In the genomic region with DNA sequence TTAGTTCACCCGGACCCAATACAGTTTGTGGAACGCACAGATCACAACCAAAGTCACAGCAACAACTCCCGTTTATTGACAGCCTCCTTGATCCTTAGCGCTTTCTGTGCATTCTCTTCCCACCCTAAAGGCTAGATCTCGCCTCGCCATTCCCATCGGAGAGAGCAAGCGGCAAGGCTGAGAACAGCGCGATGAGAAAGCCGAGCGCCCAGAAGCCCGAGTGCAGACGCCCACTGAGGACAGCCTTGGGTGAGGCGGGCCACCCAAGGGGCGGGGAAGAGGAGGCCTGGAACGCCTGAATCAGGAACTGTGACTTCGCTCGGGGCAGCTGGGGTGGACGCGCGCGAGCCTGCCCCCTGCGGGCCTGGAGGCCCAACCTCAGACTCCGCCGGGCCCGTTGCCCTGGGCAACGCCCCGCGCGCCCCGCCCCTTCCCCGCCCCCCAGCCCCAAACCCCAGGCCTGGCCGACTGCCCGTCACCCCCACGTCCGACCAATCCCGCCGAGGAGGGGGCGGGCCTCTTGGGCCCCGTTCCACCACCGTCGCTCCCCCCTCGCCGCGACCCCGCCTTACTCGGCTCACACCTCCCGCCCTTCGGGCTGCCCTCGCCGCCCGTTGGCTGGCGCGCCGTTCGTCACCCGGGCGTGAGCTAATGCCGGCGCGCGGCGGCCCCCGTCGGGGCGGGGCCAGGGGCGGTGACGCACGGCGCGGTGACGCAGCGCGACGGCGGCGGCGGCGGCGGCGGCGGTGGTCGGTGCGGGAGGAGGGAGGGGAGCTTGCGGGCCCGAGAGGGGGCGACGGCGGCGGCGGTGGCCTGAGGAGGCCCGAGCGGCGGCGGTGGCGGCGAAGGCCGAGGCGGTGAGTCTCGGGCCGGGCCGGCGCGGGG, we compare ENCODE assay signal across 1 cellular context.
TF ChIP-seq lines count a peak whose summit lies in the region.

SAMD4B (plus strand) TSS at position 702 of the 885 bp plus-strand sequence. CDS start 14,473 bp downstream, outside the sequence.

TF ChIP-seq in HEK293, 187 proteins besides CTCF, POLR2A, EP300 and RAD21 (continued from another document and continues in another):
- peak; percentile 95 for TF ChIP-seq PATZ1 (tag by site-specific recombination; IDR thresholded peaks at IDR 0.05)
- TF ChIP-seq, protein P1, sequence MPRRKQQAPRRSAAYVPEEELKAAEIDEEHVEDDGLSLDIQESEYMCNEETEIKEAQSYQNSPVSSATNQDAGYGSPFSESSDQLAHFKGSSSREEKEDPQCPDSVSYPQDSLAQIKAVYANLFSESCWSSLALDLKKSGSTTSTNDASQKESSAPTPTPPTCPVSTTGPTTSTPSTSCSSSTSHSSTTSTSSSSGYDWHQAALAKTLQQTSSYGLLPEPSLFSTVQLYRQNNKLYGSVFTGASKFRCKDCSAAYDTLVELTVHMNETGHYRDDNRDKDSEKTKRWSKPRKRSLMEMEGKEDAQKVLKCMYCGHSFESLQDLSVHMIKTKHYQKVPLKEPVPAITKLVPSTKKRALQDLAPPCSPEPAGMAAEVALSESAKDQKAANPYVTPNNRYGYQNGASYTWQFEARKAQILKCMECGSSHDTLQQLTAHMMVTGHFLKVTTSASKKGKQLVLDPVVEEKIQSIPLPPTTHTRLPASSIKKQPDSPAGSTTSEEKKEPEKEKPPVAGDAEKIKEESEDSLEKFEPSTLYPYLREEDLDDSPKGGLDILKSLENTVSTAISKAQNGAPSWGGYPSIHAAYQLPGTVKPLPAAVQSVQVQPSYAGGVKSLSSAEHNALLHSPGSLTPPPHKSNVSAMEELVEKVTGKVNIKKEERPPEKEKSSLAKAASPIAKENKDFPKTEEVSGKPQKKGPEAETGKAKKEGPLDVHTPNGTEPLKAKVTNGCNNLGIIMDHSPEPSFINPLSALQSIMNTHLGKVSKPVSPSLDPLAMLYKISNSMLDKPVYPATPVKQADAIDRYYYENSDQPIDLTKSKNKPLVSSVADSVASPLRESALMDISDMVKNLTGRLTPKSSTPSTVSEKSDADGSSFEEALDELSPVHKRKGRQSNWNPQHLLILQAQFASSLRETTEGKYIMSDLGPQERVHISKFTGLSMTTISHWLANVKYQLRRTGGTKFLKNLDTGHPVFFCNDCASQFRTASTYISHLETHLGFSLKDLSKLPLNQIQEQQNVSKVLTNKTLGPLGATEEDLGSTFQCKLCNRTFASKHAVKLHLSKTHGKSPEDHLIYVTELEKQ (tag by site-specific recombination; IDR thresholded peaks at IDR 0.05; ENCODE audit: borderline replicate concordance) = peak; percentile 83
- TF ChIP-seq ZNF423 (tag by site-specific recombination; IDR thresholded peaks at IDR 0.05) = peak; percentile 96
- TF ChIP-seq, protein P2, sequence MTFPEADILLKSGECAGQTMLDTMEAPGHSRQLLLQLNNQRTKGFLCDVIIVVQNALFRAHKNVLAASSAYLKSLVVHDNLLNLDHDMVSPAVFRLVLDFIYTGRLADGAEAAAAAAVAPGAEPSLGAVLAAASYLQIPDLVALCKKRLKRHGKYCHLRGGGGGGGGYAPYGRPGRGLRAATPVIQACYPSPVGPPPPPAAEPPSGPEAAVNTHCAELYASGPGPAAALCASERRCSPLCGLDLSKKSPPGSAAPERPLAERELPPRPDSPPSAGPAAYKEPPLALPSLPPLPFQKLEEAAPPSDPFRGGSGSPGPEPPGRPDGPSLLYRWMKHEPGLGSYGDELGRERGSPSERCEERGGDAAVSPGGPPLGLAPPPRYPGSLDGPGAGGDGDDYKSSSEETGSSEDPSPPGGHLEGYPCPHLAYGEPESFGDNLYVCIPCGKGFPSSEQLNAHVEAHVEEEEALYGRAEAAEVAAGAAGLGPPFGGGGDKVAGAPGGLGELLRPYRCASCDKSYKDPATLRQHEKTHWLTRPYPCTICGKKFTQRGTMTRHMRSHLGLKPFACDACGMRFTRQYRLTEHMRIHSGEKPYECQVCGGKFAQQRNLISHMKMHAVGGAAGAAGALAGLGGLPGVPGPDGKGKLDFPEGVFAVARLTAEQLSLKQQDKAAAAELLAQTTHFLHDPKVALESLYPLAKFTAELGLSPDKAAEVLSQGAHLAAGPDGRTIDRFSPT (tag by site-specific recombination; IDR thresholded peaks at IDR 0.05) = peak; percentile 85
- TF ChIP-seq OVOL3 (tag by site-specific recombination; IDR thresholded peaks at IDR 0.05) = 0 out of 2 replicates have a peak, but pooled peaks have one; percentile 42
- TF ChIP-seq ZNF629 (tag by site-specific recombination; IDR thresholded peaks at IDR 0.05) = peak; percentile 90
- TF ChIP-seq, protein P3, sequence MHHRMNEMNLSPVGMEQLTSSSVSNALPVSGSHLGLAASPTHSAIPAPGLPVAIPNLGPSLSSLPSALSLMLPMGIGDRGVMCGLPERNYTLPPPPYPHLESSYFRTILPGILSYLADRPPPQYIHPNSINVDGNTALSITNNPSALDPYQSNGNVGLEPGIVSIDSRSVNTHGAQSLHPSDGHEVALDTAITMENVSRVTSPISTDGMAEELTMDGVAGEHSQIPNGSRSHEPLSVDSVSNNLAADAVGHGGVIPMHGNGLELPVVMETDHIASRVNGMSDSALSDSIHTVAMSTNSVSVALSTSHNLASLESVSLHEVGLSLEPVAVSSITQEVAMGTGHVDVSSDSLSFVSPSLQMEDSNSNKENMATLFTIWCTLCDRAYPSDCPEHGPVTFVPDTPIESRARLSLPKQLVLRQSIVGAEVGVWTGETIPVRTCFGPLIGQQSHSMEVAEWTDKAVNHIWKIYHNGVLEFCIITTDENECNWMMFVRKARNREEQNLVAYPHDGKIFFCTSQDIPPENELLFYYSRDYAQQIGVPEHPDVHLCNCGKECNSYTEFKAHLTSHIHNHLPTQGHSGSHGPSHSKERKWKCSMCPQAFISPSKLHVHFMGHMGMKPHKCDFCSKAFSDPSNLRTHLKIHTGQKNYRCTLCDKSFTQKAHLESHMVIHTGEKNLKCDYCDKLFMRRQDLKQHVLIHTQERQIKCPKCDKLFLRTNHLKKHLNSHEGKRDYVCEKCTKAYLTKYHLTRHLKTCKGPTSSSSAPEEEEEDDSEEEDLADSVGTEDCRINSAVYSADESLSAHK (tag by site-specific recombination; IDR thresholded peaks at IDR 0.05) = peak; percentile 71
- TF ChIP-seq ZNF76 (tag by site-specific recombination; IDR thresholded peaks at IDR 0.05; ENCODE audit: borderline replicate concordance, low read depth) = peak; percentile 75; the same call in 1 of the 2 replicates
- TF ChIP-seq ZNF350 (tag by site-specific recombination; IDR thresholded peaks at IDR 0.05) = no peak
- peak; percentile 100 for TF ChIP-seq ZFP37 (tag by site-specific recombination; IDR thresholded peaks at IDR 0.05)
- peak; percentile 98 for TF ChIP-seq ZXDB (tag by site-specific recombination; IDR thresholded peaks at IDR 0.05)
- peak; percentile 92 for TF ChIP-seq ZFP69B (tag by site-specific recombination; IDR thresholded peaks at IDR 0.05)
- no peak for TF ChIP-seq ZNF223 (tag by site-specific recombination; IDR thresholded peaks at IDR 0.05)
- no peak for TF ChIP-seq ZNF791 (tag by site-specific recombination; IDR thresholded peaks at IDR 0.05)
- no peak for TF ChIP-seq ZNF747 (tag by site-specific recombination; IDR thresholded peaks at IDR 0.05)
- peak; percentile 78 for TF ChIP-seq INSM2 (tag by site-specific recombination; IDR thresholded peaks at IDR 0.05)
- peak; percentile 66; the same call in 1 of the 2 replicates for TF ChIP-seq BCL11A (tag by site-specific recombination; IDR thresholded peaks at IDR 0.05; ENCODE audit: low read depth)
- TF ChIP-seq, protein P4, sequence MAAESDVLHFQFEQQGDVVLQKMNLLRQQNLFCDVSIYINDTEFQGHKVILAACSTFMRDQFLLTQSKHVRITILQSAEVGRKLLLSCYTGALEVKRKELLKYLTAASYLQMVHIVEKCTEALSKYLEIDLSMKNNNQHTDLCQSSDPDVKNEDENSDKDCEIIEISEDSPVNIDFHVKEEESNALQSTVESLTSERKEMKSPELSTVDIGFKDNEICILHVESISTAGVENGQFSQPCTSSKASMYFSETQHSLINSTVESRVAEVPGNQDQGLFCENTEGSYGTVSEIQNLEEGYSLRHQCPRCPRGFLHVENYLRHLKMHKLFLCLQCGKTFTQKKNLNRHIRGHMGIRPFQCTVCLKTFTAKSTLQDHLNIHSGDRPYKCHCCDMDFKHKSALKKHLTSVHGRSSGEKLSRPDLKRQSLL (tag by site-specific recombination; IDR thresholded peaks at IDR 0.05) = peak; percentile 46; the same call in 1 of the 2 replicates
- TF ChIP-seq ZNF707 (tag by site-specific recombination; IDR thresholded peaks at IDR 0.05) = no peak
- peak; percentile 96 for TF ChIP-seq ZBTB7A (tag by site-specific recombination; IDR thresholded peaks at IDR 0.05; ENCODE audit: low read depth)
- TF ChIP-seq PRDM1 (tag by site-specific recombination; IDR thresholded peaks at IDR 0.05) = no peak; the same call in 1 of the 2 replicates
- TF ChIP-seq ZNF658 (tag by site-specific recombination; IDR thresholded peaks at IDR 0.05) = no peak
- TF ChIP-seq GFI1B (tag by site-specific recombination; IDR thresholded peaks at IDR 0.05) = no peak
- peak; percentile 76 for TF ChIP-seq ZBTB26 (tag by site-specific recombination; optimal IDR thresholded peaks at IDR 0.05)
- no peak for TF ChIP-seq ZNF549 (tag by site-specific recombination; IDR thresholded peaks at IDR 0.05)
- peak; percentile 76; the same call in 1 of the 2 replicates for TF ChIP-seq MYNN (tag by site-specific recombination; IDR thresholded peaks at IDR 0.05; ENCODE audit: borderline replicate concordance)
- peak; percentile 87 for TF ChIP-seq ZEB2 (tag by site-specific recombination; IDR thresholded peaks at IDR 0.05)
- TF ChIP-seq ZNF280D (tag by site-specific recombination; IDR thresholded peaks at IDR 0.05) = peak; percentile 81; the same call in 1 of the 2 replicates
- TF ChIP-seq ZNF24 (tag by site-specific recombination; IDR thresholded peaks at IDR 0.05) = peak; percentile 95
- peak; percentile 70; the same call in 1 of the 2 replicates for TF ChIP-seq SCRT2 (tag by site-specific recombination; IDR thresholded peaks at IDR 0.05)
- TF ChIP-seq ZNF561 (tag by site-specific recombination; IDR thresholded peaks at IDR 0.05; ENCODE audit: borderline replicate concordance) = peak; percentile 99
- peak; percentile 98; the same call in 1 of the 2 replicates for TF ChIP-seq ZNF221 (tag by site-specific recombination; IDR thresholded peaks at IDR 0.05; ENCODE audit: borderline replicate concordance)
- peak; percentile 95 for TF ChIP-seq ZNF692 (tag by site-specific recombination; IDR thresholded peaks at IDR 0.05)
